ENCODE assay signal across 22 cellular contexts in genomic region chr3:183822631-183823030, GRCh38. TPM values are rescaled to one million over a fixed set of nuclear protein-coding genes. Genes with fewer than 3 reads are reported as not detected.
DNase-seq lines count a peak whose midpoint lies in the region; ATAC-seq and TF ChIP-seq lines count a peak whose summit lies in the region.
"Had no signal": no experiment of that assay in that cellular context is flagged by ENCODE, and none has a peak within 500 bp of the region (broad histone marks: within the 10 kb centered on the region; RNA-seq: fewer than 3 reads in every experiment).

No MANE protein-coding gene starts in this region.

- peak; percentile 27 for DNase-seq in DMS 273 (lab: John Stamatoyannopoulos, UW; ENCODE audit: unreplicated experiment)
- DNase-seq in DMS 273 treated with DMSO at 0.1 percent for 48 hours (lab: John Stamatoyannopoulos, UW) = no peak
- DNase-seq in caudate nucleus (lab: John Stamatoyannopoulos, UW) = peak in 43 of 61 donors; percentile 10 to 69 (median 45)
- DNase-seq in islet precursor cell = peak; percentile 82
- peak; percentile 41 for DNase-seq in retina
- no peak for DNase-seq in effector CD4-positive, alpha-beta T cell
- DNase-seq in prostate gland (ENCODE audit: low spot score) = no peak
- DNase-seq: activated CD4-positive, alpha-beta T cell treated with anti-CD3 and anti-CD28 coated beads for 48 hours; activated naive CD4-positive, alpha-beta T cell treated with anti-CD3 and anti-CD28 coated beads, Interleukin-2, amount 10 ng/mL, durations not matched to agents 7 days and 5 days; DMS53; effector memory CD4-positive, alpha-beta T cell; Karpas-422; left ventricle myocardium superior; NCI-H1092 treated with DMSO at 0.1 percent for 48 hours; NCI-H2171 treated with DMSO at 0.1 percent for 48 hours had no signal

- H3K27ac ChIP-seq in caudate nucleus (ENCODE audit: low read depth, low read length) (peak overlapping the region; percentile 88), prostate gland (no peak overlapping the region)
- H3K27ac ChIP-seq: 22Rv1; BLaER1 treated with 17β-estradiol and CSF1 and Interleukin-3, amounts not matched to agents 10 nM and 100 nM; breast epithelium; SK-N-MC had no signal

- no peaks in the 10 kb centered on the region for H3K27me3 ChIP-seq in prostate gland (replicated peaks; ENCODE audit: insufficient read depth)
- H3K27me3 ChIP-seq: breast epithelium had no signal

- no peak overlapping the region for H3K4me3 ChIP-seq in prostate gland
- H3K4me3 ChIP-seq: BLaER1 treated with 17β-estradiol and CSF1 and Interleukin-3, amounts not matched to agents 10 nM and 100 nM; breast epithelium; SK-N-MC; smooth muscle cell had no signal

- no peak for TF ChIP-seq CTCF in prostate gland (IDR thresholded peaks at IDR 0.05)

- no peak for ATAC-seq in GM19395 (IDR thresholded peaks at IDR 0.05; ENCODE audit: unreplicated experiment)
- ATAC-seq: left ventricle myocardium superior, Panc1 had no signal

- H3K9me3 ChIP-seq in prostate gland = no peaks in the 10 kb centered on the region
- H3K9me3 ChIP-seq: BLaER1 treated with 17β-estradiol and CSF1 and Interleukin-3, amounts not matched to agents 10 nM and 100 nM; breast epithelium had no signal

- no peaks in the 10 kb centered on the region for H3K4me1 ChIP-seq in prostate gland (replicated peaks)

- 85% methylated on average over 13 of the region's 13 CpGs for WGBS in prostate gland

- intact Hi-C loops in prostate gland (cut with DNase I) = no loop called here

- H3K36me3 ChIP-seq in prostate gland = no peaks in the 10 kb centered on the region
- H3K36me3 ChIP-seq: breast epithelium had no signal

- TF ChIP-seq POLR2A in prostate gland (IDR thresholded peaks at IDR 0.05) = no peak

RNA-seq across cellular contexts. Expression of gene MAP6D1, which starts 2.7 kb away (rescaled TPM):
- total RNA-seq in prostate gland = 10 to 100 TPM; 17.3 to 22.3 TPM

Comparison
In these comparisons a context has a peak if more than half of its experiments do, and no peak if none do; other contexts are left out.
1. DNase-seq: peak in DMS 273 (single experiment), caudate nucleus (43 of 61), islet precursor cell (single experiment) and retina (single experiment); none in DMS 273 treated with DMSO at 0.1 percent for 48 hours (single experiment), effector CD4-positive, alpha-beta T cell (single experiment) and prostate gland (single experiment).